ENCODE assay signal across 27 cellular contexts in genomic region chr6:168055696-168056489, GRCh38.
"Had no signal": no experiment of that assay in that cellular context is flagged by ENCODE, and none has a peak within 500 bp of the region (broad histone marks: within the 10 kb centered on the region; RNA-seq: fewer than 3 reads in every experiment).

No MANE protein-coding gene starts in this region.

- H3K9me3 ChIP-seq: esophagus muscularis mucosa, gastrocnemius medialis, heart left ventricle had no signal

- H3K36me3 ChIP-seq: brain microvascular endothelial cell, esophagus muscularis mucosa, gastrocnemius medialis, heart left ventricle, WERI-Rb-1 had no signal

- H3K4me3 ChIP-seq: esophagus muscularis mucosa, gastrocnemius medialis, heart left ventricle had no signal

- H3K27me3 ChIP-seq: brain microvascular endothelial cell, esophagus muscularis mucosa, foreskin keratinocyte, gastrocnemius medialis, heart left ventricle had no signal

- H3K27ac ChIP-seq: brain microvascular endothelial cell, esophagus muscularis mucosa, foreskin keratinocyte, WERI-Rb-1 had no signal

- DNase-seq: activated B cell treated with CpG ODN at 0.5 μM for 24 hours; activated CD4-positive, alpha-beta T cell treated with anti-CD3 and anti-CD28 coated beads for 48 hours; activated CD4-positive, alpha-beta T cell treated with anti-CD3 and anti-CD28 coated beads, Interleukin-2, amount 50 U/mL, for 1 hour; activated CD4-positive, alpha-beta T cell treated with anti-CD3 and anti-CD28 coated beads, Interleukin-2, amount 50 U/mL, for 48 hours; activated CD8-positive, alpha-beta memory T cell treated with anti-CD3 and anti-CD28 coated beads for 24 hours; activated CD8-positive, alpha-beta T cell treated with anti-CD3 and anti-CD28 coated beads for 36 hours; activated effector memory CD4-positive, alpha-beta T cell treated with Interleukin-2 at 50 U/mL for 16 hours; activated gamma-delta T cell treated with Interleukin-2 at 50 U/mL for 16 hours; activated naive CD4-positive, alpha-beta T cell treated with anti-CD3 and anti-CD28 coated beads, Interleukin-2, amount 50 U/mL, for 16 hours; activated naive CD4-positive, alpha-beta T cell treated with Interleukin-2 at 50 U/mL for 16 hours; activated T-cell treated with anti-CD3 and anti-CD28 coated beads, Interleukin-2, amount 50 U/mL, for 4 hours; amniotic stem cell; anterior cingulate cortex; brain microvascular endothelial cell; cortex of kidney; dermis blood vessel endothelial cell; effector CD4-positive, alpha-beta T cell; effector memory CD8-positive, alpha-beta T cell; erythroblast; foreskin keratinocyte; gastrocnemius medialis; T-helper 9 cell; WERI-Rb-1 had no signal

- H3K4me1 ChIP-seq: foreskin keratinocyte had no signal

- ATAC-seq: activated CD4-positive, CD25-positive, alpha-beta regulatory T cell treated with anti-CD3 and anti-CD28 coated beads, Interleukin-2, amount 50 U/mL, for 24 hours; activated CD8-positive, alpha-beta T cell treated with anti-CD3 and anti-CD28 coated beads for 36 hours; activated T-cell treated with anti-CD3 and anti-CD28 coated beads, Interleukin-2, amount 50 U/mL, for 4 hours; activated T-helper 17 cell treated with anti-CD3 and anti-CD28 coated beads, Interleukin-2, amount 50 U/mL, for 72 hours; effector memory CD8-positive, alpha-beta T cell; foreskin keratinocyte had no signal
